In genomic region chr11:118401880-118402590, GRCh38 we compare ENCODE assay signal across 8 cellular contexts. TPM values are rescaled to one million over a fixed set of nuclear protein-coding genes. Genes with fewer than 3 reads are reported as not detected.
DNase-seq lines count a peak whose midpoint lies in the region; ATAC-seq and FAIRE-seq lines count a peak whose summit lies in the region.

No MANE protein-coding gene starts in this region.

- peaks cover 10% of the 10 kb centered on the region for H3K36me3 ChIP-seq in ES-I3 (ENCODE audit: insufficient read depth, low read length)

- H3K4me3 Mint-ChIP-seq in activated naive CD8-positive, alpha-beta T cell = peak overlapping the region; percentile 97

- no peaks in the 10 kb centered on the region for H3K27me3 Mint-ChIP-seq in activated naive CD8-positive, alpha-beta T cell

- peak overlapping the region; percentile 95 for H3K9ac ChIP-seq in ES-I3 (ENCODE audit: low read depth, low read length)

- H3K36me3 Mint-ChIP-seq in activated naive CD8-positive, alpha-beta T cell = peaks cover 13% of the 10 kb centered on the region

- H3K27ac Mint-ChIP-seq in activated naive CD8-positive, alpha-beta T cell = peak overlapping the region; percentile 100

- peaks cover 71% of the 10 kb centered on the region for H3K4me1 Mint-ChIP-seq in activated naive CD8-positive, alpha-beta T cell (ENCODE audit: low read depth)

- peak; percentile 24 for ATAC-seq in left ventricle myocardium superior
- ATAC-seq in HG02981 (IDR thresholded peaks at IDR 0.05; ENCODE audit: unreplicated experiment) = no peak

- intact Hi-C loops in left ventricle myocardium superior (cut with micrococcal nuclease) = no loop called here

- no peaks in the 10 kb centered on the region; the same call in 1 of the 2 replicates for H3K4me1 ChIP-seq in ES-I3 (ENCODE audit: insufficient read depth, low read length)

- H3K9me3 ChIP-seq in ES-I3 (ENCODE audit: control insufficient read depth, insufficient read depth, low read length) = no peaks in the 10 kb centered on the region

- DNase-seq in HS-5 (ENCODE audit: low read depth) = peak; percentile 42
- no peak for DNase-seq in left ventricle myocardium superior
- no peak for DNase-seq in skeletal muscle cell (ENCODE audit: low read depth)
- no peak for DNase-seq in activated effector memory CD4-positive, alpha-beta T cell treated with Interleukin-2 at 50 U/mL for 16 hours
- DNase-seq in urothelium cell line (ENCODE audit: low spot score) = no peak

- FAIRE-seq in urothelium cell line (lab: Jason Lieb, UNC) = no peak

- no peaks in the 10 kb centered on the region for H3K9me3 Mint-ChIP-seq in activated naive CD8-positive, alpha-beta T cell (ENCODE audit: low read depth)

- H3K4me3 ChIP-seq in skeletal muscle cell (ENCODE audit: low read depth, low read length) = peak overlapping the region; percentile 71

RNA-seq across cellular contexts. Expression of gene ATP5MG, which starts 0.6 kb away (rescaled TPM):
- total RNA-seq in left ventricle myocardium superior = 756 TPM

RNA-seq across cellular contexts. Expression of gene KMT2A, which starts 34.3 kb away (rescaled TPM):
- total RNA-seq in left ventricle myocardium superior = 21.1 TPM

RNA-seq across cellular contexts. Expression of gene UBE4A, which starts 42.6 kb away (rescaled TPM):
- 37.6 TPM for total RNA-seq in left ventricle myocardium superior

RNA-seq across cellular contexts. Expression of gene CD3G, which starts 57.9 kb away (rescaled TPM):
- total RNA-seq in left ventricle myocardium superior = 0.27 TPM

RNA-seq across cellular contexts. Expression of gene CD3D, which starts 59.5 kb away (rescaled TPM):
- total RNA-seq in left ventricle myocardium superior = 1.6 TPM
